Comparison of ENCODE assay signal across 1 cellular context in genomic region chr2:216108967-216109921, GRCh38.
TF ChIP-seq lines count a peak whose summit lies in the region.

XRCC5 (plus strand) TSS chr2:216109348; CDS start chr2:216109437, 89 bp downstream.

TF ChIP-seq in H1, 55 proteins besides CTCF, POLR2A, EP300 and RAD21 (continued from another document):
- TF ChIP-seq KDM4A (IDR thresholded peaks at IDR 0.05; ENCODE audit: low read depth, low read length, severe bottlenecking), result peak; percentile 63
- TF ChIP-seq RXRA (IDR thresholded peaks at IDR 0.05; ENCODE audit: insufficient read depth, low read depth, low read length), result no peak
- TF ChIP-seq MAX (IDR thresholded peaks at IDR 0.05), result peak; percentile 96
- TF ChIP-seq TEAD4 (IDR thresholded peaks at IDR 0.05; ENCODE audit: low read depth, low read length), result peak; percentile 98
- TF ChIP-seq CTBP2 (IDR thresholded peaks at IDR 0.05; ENCODE audit: borderline replicate concordance, insufficient read depth, insufficient read length, low read length), result peak; percentile 30
- TF ChIP-seq, protein P1, sequence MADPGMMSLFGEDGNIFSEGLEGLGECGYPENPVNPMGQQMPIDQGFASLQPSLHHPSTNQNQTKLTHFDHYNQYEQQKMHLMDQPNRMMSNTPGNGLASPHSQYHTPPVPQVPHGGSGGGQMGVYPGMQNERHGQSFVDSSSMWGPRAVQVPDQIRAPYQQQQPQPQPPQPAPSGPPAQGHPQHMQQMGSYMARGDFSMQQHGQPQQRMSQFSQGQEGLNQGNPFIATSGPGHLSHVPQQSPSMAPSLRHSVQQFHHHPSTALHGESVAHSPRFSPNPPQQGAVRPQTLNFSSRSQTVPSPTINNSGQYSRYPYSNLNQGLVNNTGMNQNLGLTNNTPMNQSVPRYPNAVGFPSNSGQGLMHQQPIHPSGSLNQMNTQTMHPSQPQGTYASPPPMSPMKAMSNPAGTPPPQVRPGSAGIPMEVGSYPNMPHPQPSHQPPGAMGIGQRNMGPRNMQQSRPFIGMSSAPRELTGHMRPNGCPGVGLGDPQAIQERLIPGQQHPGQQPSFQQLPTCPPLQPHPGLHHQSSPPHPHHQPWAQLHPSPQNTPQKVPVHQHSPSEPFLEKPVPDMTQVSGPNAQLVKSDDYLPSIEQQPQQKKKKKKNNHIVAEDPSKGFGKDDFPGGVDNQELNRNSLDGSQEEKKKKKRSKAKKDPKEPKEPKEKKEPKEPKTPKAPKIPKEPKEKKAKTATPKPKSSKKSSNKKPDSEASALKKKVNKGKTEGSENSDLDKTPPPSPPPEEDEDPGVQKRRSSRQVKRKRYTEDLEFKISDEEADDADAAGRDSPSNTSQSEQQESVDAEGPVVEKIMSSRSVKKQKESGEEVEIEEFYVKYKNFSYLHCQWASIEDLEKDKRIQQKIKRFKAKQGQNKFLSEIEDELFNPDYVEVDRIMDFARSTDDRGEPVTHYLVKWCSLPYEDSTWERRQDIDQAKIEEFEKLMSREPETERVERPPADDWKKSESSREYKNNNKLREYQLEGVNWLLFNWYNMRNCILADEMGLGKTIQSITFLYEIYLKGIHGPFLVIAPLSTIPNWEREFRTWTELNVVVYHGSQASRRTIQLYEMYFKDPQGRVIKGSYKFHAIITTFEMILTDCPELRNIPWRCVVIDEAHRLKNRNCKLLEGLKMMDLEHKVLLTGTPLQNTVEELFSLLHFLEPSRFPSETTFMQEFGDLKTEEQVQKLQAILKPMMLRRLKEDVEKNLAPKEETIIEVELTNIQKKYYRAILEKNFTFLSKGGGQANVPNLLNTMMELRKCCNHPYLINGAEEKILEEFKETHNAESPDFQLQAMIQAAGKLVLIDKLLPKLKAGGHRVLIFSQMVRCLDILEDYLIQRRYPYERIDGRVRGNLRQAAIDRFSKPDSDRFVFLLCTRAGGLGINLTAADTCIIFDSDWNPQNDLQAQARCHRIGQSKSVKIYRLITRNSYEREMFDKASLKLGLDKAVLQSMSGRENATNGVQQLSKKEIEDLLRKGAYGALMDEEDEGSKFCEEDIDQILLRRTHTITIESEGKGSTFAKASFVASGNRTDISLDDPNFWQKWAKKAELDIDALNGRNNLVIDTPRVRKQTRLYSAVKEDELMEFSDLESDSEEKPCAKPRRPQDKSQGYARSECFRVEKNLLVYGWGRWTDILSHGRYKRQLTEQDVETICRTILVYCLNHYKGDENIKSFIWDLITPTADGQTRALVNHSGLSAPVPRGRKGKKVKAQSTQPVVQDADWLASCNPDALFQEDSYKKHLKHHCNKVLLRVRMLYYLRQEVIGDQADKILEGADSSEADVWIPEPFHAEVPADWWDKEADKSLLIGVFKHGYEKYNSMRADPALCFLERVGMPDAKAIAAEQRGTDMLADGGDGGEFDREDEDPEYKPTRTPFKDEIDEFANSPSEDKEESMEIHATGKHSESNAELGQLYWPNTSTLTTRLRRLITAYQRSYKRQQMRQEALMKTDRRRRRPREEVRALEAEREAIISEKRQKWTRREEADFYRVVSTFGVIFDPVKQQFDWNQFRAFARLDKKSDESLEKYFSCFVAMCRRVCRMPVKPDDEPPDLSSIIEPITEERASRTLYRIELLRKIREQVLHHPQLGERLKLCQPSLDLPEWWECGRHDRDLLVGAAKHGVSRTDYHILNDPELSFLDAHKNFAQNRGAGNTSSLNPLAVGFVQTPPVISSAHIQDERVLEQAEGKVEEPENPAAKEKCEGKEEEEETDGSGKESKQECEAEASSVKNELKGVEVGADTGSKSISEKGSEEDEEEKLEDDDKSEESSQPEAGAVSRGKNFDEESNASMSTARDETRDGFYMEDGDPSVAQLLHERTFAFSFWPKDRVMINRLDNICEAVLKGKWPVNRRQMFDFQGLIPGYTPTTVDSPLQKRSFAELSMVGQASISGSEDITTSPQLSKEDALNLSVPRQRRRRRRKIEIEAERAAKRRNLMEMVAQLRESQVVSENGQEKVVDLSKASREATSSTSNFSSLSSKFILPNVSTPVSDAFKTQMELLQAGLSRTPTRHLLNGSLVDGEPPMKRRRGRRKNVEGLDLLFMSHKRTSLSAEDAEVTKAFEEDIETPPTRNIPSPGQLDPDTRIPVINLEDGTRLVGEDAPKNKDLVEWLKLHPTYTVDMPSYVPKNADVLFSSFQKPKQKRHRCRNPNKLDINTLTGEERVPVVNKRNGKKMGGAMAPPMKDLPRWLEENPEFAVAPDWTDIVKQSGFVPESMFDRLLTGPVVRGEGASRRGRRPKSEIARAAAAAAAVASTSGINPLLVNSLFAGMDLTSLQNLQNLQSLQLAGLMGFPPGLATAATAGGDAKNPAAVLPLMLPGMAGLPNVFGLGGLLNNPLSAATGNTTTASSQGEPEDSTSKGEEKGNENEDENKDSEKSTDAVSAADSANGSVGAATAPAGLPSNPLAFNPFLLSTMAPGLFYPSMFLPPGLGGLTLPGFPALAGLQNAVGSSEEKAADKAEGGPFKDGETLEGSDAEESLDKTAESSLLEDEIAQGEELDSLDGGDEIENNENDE (IDR thresholded peaks at IDR 0.05; ENCODE audit: insufficient replicate concordance, low read length), result no peak
- TF ChIP-seq GABPA (IDR thresholded peaks at IDR 0.05; ENCODE audit: borderline replicate concordance, insufficient read depth, low read length), result peak; percentile 74; the same call in 1 of the 2 replicates
- peak; percentile 91 for TF ChIP-seq POLR2AphosphoS5 (IDR thresholded peaks at IDR 0.05; ENCODE audit: low read depth, low read length)
- TF ChIP-seq SP4 (IDR thresholded peaks at IDR 0.05; ENCODE audit: low read length), result peak; percentile 90; the same call in 1 of the 2 replicates
- TF ChIP-seq SIN3A (conservative IDR thresholded peaks at IDR 0.05 in 1 of 2, IDR thresholded peaks at IDR 0.05 in 1 of 2; ENCODE audit: low read depth in 1 of 2, low read length in 2 of 2), result peak; percentile 54 to 75; a peak in 3 of 4 replicates
- TF ChIP-seq CEBPB (IDR thresholded peaks at IDR 0.05; ENCODE audit: low read depth, low read length), result peak; percentile 96
- TF ChIP-seq RBBP5 (IDR thresholded peaks at IDR 0.05; ENCODE audit: borderline replicate concordance, low read depth, low read length), result no peak
- no peak for TF ChIP-seq JUN (IDR thresholded peaks at IDR 0.05; ENCODE audit: low read depth, low read length)
- no peak for TF ChIP-seq NANOG (IDR thresholded peaks at IDR 0.05; ENCODE audit: insufficient read depth, low read depth, low read length, poor library complexity, severe bottlenecking)
- 0 out of 4 replicates have a peak, but pooled peaks of 1 of the 2 experiments have one; percentile 65 for TF ChIP-seq HDAC2 (IDR thresholded peaks at IDR 0.05; ENCODE audit: borderline replicate concordance in 1 of 2, low read depth in 2 of 2, low read length in 2 of 2)
- TF ChIP-seq BACH1 (IDR thresholded peaks at IDR 0.05; ENCODE audit: low read length), result no peak
- TF ChIP-seq BCL11A (IDR thresholded peaks at IDR 0.05; ENCODE audit: low read depth in 2 of 2, low read length in 2 of 2), result no peak
- TF ChIP-seq RFX5 (IDR thresholded peaks at IDR 0.05; ENCODE audit: borderline replicate concordance, low read depth, low read length), result no peak
- peak; percentile 73 for TF ChIP-seq TAF7 (optimal IDR thresholded peaks at IDR 0.05; ENCODE audit: borderline replicate concordance, low read depth, low read length)
- no peak for TF ChIP-seq BRCA1 (IDR thresholded peaks at IDR 0.05; ENCODE audit: low read depth, low read length)
- no peak for TF ChIP-seq CBX5 (IDR thresholded peaks at IDR 0.05; ENCODE audit: low read depth, low read length)
- TF ChIP-seq SAP30 (IDR thresholded peaks at IDR 0.05; ENCODE audit: insufficient read depth, insufficient replicate concordance, low read length), result peak; percentile 21
- TF ChIP-seq TAF1 (IDR thresholded peaks at IDR 0.05; ENCODE audit: low read depth, low read length), result peak; percentile 93
- TF ChIP-seq, protein P2, sequence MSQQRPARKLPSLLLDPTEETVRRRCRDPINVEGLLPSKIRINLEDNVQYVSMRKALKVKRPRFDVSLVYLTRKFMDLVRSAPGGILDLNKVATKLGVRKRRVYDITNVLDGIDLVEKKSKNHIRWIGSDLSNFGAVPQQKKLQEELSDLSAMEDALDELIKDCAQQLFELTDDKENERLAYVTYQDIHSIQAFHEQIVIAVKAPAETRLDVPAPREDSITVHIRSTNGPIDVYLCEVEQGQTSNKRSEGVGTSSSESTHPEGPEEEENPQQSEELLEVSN (IDR thresholded peaks at IDR 0.05), result peak; percentile 97
- peak; percentile 15; the same call in 1 of the 2 replicates for TF ChIP-seq SP1 (IDR thresholded peaks at IDR 0.05; ENCODE audit: low read depth, low read length)
- peak; percentile 61; the same call in 1 of the 2 replicates for TF ChIP-seq FOSL1 (IDR thresholded peaks at IDR 0.05; ENCODE audit: insufficient read depth, low read depth, low read length)
- no peak for TF ChIP-seq JUND (IDR thresholded peaks at IDR 0.05; ENCODE audit: low read length)
- TF ChIP-seq TBP (IDR thresholded peaks at IDR 0.05; ENCODE audit: low read depth, low read length), result peak; percentile 64; the same call in 1 of the 2 replicates
- TF ChIP-seq, protein P3, sequence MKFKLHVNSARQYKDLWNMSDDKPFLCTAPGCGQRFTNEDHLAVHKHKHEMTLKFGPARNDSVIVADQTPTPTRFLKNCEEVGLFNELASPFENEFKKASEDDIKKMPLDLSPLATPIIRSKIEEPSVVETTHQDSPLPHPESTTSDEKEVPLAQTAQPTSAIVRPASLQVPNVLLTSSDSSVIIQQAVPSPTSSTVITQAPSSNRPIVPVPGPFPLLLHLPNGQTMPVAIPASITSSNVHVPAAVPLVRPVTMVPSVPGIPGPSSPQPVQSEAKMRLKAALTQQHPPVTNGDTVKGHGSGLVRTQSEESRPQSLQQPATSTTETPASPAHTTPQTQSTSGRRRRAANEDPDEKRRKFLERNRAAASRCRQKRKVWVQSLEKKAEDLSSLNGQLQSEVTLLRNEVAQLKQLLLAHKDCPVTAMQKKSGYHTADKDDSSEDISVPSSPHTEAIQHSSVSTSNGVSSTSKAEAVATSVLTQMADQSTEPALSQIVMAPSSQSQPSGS (IDR thresholded peaks at IDR 0.05; ENCODE audit: low read length), result no peak; the same call in 1 of the 2 replicates
- no peak for TF ChIP-seq CREB1 (IDR thresholded peaks at IDR 0.05)
- no peak for TF ChIP-seq HDAC6 (IDR thresholded peaks at IDR 0.05; ENCODE audit: low read depth, low read length)
- 0 out of 2 replicates have a peak, but pooled peaks have one; percentile 8 for TF ChIP-seq CHD2 (IDR thresholded peaks at IDR 0.05; ENCODE audit: low read length)
- TF ChIP-seq CHD1 (IDR thresholded peaks at IDR 0.05; ENCODE audit: low read depth, low read length), result peak; percentile 51; the same call in 1 of the 2 replicates
- no peak for TF ChIP-seq SP2 (IDR thresholded peaks at IDR 0.05; ENCODE audit: low read length)
- no peak for TF ChIP-seq CBX8 (IDR thresholded peaks at IDR 0.05; ENCODE audit: borderline replicate concordance, low read depth, low read length)
- peak; percentile 90 for TF ChIP-seq EGR1 (IDR thresholded peaks at IDR 0.05; ENCODE audit: borderline replicate concordance, low read depth, low read length)
- peak; percentile 100 for TF ChIP-seq NRF1 (IDR thresholded peaks at IDR 0.05; ENCODE audit: low read depth, low read length)
- no peak for TF ChIP-seq EZH2 (IDR thresholded peaks at IDR 0.05; ENCODE audit: low read depth, low read length, severe bottlenecking)
- TF ChIP-seq ASH2L (IDR thresholded peaks at IDR 0.05; ENCODE audit: low read length), result peak; percentile 90
